ENCODE assay signal across 2 cellular contexts in the genomic region with DNA sequence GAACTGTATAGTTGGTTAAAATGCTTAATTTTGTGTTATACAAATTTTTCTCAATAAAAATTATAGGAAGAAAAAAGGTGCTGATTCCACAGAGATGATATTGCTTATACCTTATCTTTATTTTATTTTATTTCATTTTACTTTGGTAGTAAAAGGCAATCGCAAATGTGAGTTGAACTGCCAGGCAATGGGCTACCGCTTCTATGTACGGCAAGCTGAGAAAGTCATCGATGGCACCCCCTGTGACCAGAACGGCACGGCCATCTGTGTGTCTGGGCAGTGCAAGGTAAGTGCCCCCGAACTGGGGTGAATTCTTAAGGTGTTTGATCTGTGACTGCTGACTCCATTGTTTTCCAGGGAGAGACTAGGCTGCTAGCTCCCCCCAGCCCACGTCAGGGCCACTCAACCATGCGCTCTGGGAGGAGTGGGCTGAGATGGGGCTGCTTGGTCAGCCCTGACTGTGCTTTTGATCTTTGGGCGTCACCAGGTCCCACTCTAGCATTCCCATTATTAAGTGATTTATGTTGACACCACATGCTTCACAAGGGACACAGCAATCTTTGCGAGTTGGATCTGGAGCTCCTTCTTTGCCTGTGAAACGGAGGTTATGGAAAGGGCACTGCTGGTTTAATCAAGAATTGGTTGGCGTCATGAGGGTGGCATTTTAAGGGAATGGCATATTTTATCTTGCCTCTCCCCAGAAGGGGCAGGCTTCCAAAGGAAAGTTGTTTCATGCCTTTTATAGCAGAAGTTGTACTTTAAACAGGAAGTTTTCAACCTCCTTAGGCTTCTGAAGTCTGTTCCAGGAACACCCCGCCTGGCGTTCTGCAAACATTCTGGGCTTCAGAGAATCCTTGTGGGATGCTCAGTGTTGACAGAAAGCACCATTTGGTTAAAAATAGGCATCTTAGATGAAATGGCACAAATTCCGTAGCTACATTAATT.
TF ChIP-seq lines count a peak whose summit lies in the region.

No MANE protein-coding gene starts in this region.

TF ChIP-seq in IMR-90, 13 proteins besides CTCF, POLR2A, EP300 and RAD21:
- TF ChIP-seq USF2 (IDR thresholded peaks at IDR 0.05; ENCODE audit: low read depth, low read length), result no peak
- TF ChIP-seq CHD1 (IDR thresholded peaks at IDR 0.05; ENCODE audit: low read depth, low read length), result no peak
- TF ChIP-seq SMC3 (IDR thresholded peaks at IDR 0.05; ENCODE audit: low read depth, low read length), result no peak
- TF ChIP-seq CEBPB (IDR thresholded peaks at IDR 0.05; ENCODE audit: low read depth, low read length), result no peak
- no peak for TF ChIP-seq BHLHE40 (IDR thresholded peaks at IDR 0.05; ENCODE audit: low read depth, low read length)
- TF ChIP-seq MXI1 (IDR thresholded peaks at IDR 0.05; ENCODE audit: borderline replicate concordance, low read depth, low read length), result no peak
- TF ChIP-seq RCOR1 (IDR thresholded peaks at IDR 0.05; ENCODE audit: insufficient replicate concordance, low read length), result no peak
- no peak for TF ChIP-seq FOS (IDR thresholded peaks at IDR 0.05; ENCODE audit: low read depth, low read length)
- TF ChIP-seq NFE2L2 (IDR thresholded peaks at IDR 0.05; ENCODE audit: low read depth, low read length), result no peak
- no peak for TF ChIP-seq MAZ (IDR thresholded peaks at IDR 0.05; ENCODE audit: borderline replicate concordance, low read depth, low read length)
- no peak for TF ChIP-seq ELK1 (IDR thresholded peaks at IDR 0.05; ENCODE audit: borderline replicate concordance, low read depth, low read length)
- TF ChIP-seq MAFK (IDR thresholded peaks at IDR 0.05; ENCODE audit: low read depth, low read length), result no peak
- no peak for TF ChIP-seq RFX5 (IDR thresholded peaks at IDR 0.05; ENCODE audit: low read depth, low read length)

TF ChIP-seq in endothelial cell of umbilical vein, 7 proteins besides CTCF, POLR2A, EP300 and RAD21:
- TF ChIP-seq FOS (IDR thresholded peaks at IDR 0.05; ENCODE audit: borderline replicate concordance, insufficient read depth, low read length) (no peak), JUN (IDR thresholded peaks at IDR 0.05; ENCODE audit: borderline replicate concordance, insufficient read depth, insufficient read length, low read depth) (no peak), GATA2 (IDR thresholded peaks at IDR 0.05; ENCODE audit: insufficient read depth, insufficient read length, low read depth, low read length) (no peak), POLR2AphosphoS5 (IDR thresholded peaks at IDR 0.05; ENCODE audit: insufficient read depth, low read depth, low read length) (no peak), MYC (IDR thresholded peaks at IDR 0.05; ENCODE audit: low read depth, low read length) (no peak), EZH2 (IDR thresholded peaks at IDR 0.05; ENCODE audit: borderline replicate concordance, low read depth, low read length, severe bottlenecking) (no peak)
- TF ChIP-seq, protein P1, sequence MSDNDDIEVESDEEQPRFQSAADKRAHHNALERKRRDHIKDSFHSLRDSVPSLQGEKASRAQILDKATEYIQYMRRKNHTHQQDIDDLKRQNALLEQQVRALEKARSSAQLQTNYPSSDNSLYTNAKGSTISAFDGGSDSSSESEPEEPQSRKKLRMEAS (IDR thresholded peaks at IDR 0.05; ENCODE audit: insufficient read depth, insufficient read length), result no peak
TF ChIP-seq in endothelial cell of umbilical vein: peak in this region for 0.
